23 cellular contexts compared by ENCODE assay signal in genomic region chr11:68071281-68072048, GRCh38.
"Had no signal": no experiment of that assay in that cellular context is flagged by ENCODE, and none has a peak within 500 bp of the region (broad histone marks: within the 10 kb centered on the region; RNA-seq: fewer than 3 reads in every experiment).

No MANE protein-coding gene starts in this region.

- H3K36me3 ChIP-seq: colonic mucosa had no signal

- H3K4me1 ChIP-seq: ascending aorta, colonic mucosa, lower lobe of right lung, tibial nerve had no signal

- DNase-seq: activated CD4-positive, alpha-beta T cell treated with anti-CD3 and anti-CD28 coated beads, Interleukin-2, amount 10 ng/mL, durations not matched to agents 24 days and 14 days; activated CD4-positive, CD25-positive, alpha-beta regulatory T cell; activated CD8-positive, alpha-beta T cell treated with anti-CD3 and anti-CD28 coated beads for 36 hours; activated effector memory CD4-positive, alpha-beta T cell treated with Interleukin-2 at 50 U/mL for 16 hours; activated naive CD4-positive, alpha-beta T cell treated with anti-CD3 and anti-CD28 coated beads, Interleukin-2, amount 50 U/mL, for 16 hours; activated T-cell treated with anti-CD3 and anti-CD28 coated beads, Interleukin-2, amount 50 U/mL, for 48 hours; colonic mucosa; endodermal cell; foreskin melanocyte; glutamatergic neuron; hippocampal formation; islet precursor cell; left colon; lower lobe of right lung; stimulated activated CD4-positive, alpha-beta T cell treated with anti-CD3 and anti-CD28 coated beads, Interleukin-12 subunit alpha, Interleukin-12 subunit beta, amount 100 ng/mL, for 4 hours; stimulated activated CD4-positive, alpha-beta T cell treated with anti-CD3 and anti-CD28 coated beads, Interleukin-1b, Interleukin-23, amount 100 ng/mL, for 48 hours; T-helper 9 cell had no signal

- H3K4me3 ChIP-seq: ascending aorta, colonic mucosa, lower lobe of right lung, tibial nerve had no signal

- H3K9me3 ChIP-seq: ascending aorta, colonic mucosa, lower lobe of right lung, tibial nerve had no signal

- H3K27ac ChIP-seq: ascending aorta, colonic mucosa, lower lobe of right lung, tibial nerve had no signal

- H3K4me1 Mint-ChIP-seq: activated CD4-positive, alpha-beta T cell treated with anti-CD3 and anti-CD28 coated beads, Interleukin-2, amount 10 ng/mL, durations not matched to agents 24 days and 14 days; central memory CD8-positive, alpha-beta T cell; endodermal cell; nephron had no signal

- H3K27me3 Mint-ChIP-seq: activated CD4-positive, alpha-beta T cell treated with anti-CD3 and anti-CD28 coated beads, Interleukin-2, amount 10 ng/mL, durations not matched to agents 24 days and 14 days; activated CD8-positive, alpha-beta T cell treated with anti-CD3 and anti-CD28 coated beads for 36 hours; central memory CD8-positive, alpha-beta T cell; progenitor cell of endocrine pancreas; stimulated activated naive CD8-positive, alpha-beta T cell treated with anti-CD3 and anti-CD28 coated beads, Interleukin-15, Interleukin-2, amounts not matched to agents 100 ng/mL and 50 ng/mL, for 24 hours had no signal

- H3K27me3 ChIP-seq: ascending aorta, colonic mucosa, tibial nerve had no signal

- H3K9me3 Mint-ChIP-seq: activated CD4-positive, alpha-beta T cell treated with anti-CD3 and anti-CD28 coated beads, Interleukin-2, amount 10 ng/mL, durations not matched to agents 24 days and 14 days; activated CD8-positive, alpha-beta T cell treated with anti-CD3 and anti-CD28 coated beads for 36 hours; central memory CD8-positive, alpha-beta T cell; endodermal cell; nephron; stimulated activated naive CD8-positive, alpha-beta T cell treated with anti-CD3 and anti-CD28 coated beads, Interleukin-15, Interleukin-2, amounts not matched to agents 100 ng/mL and 50 ng/mL, for 24 hours had no signal

- ATAC-seq: activated CD8-positive, alpha-beta T cell treated with anti-CD3 and anti-CD28 coated beads for 36 hours; left colon; lower lobe of right lung had no signal

- H3K27ac Mint-ChIP-seq: activated CD4-positive, alpha-beta T cell treated with anti-CD3 and anti-CD28 coated beads, Interleukin-2, amount 10 ng/mL, durations not matched to agents 24 days and 14 days; activated CD8-positive, alpha-beta T cell treated with anti-CD3 and anti-CD28 coated beads for 36 hours; endodermal cell; nephron; progenitor cell of endocrine pancreas; stimulated activated naive CD8-positive, alpha-beta T cell treated with anti-CD3 and anti-CD28 coated beads, Interleukin-15, Interleukin-2, amounts not matched to agents 100 ng/mL and 50 ng/mL, for 24 hours had no signal

- H3K4me3 Mint-ChIP-seq: activated CD4-positive, alpha-beta T cell treated with anti-CD3 and anti-CD28 coated beads, Interleukin-2, amount 10 ng/mL, durations not matched to agents 24 days and 14 days; activated CD8-positive, alpha-beta T cell treated with anti-CD3 and anti-CD28 coated beads for 36 hours; central memory CD8-positive, alpha-beta T cell; endodermal cell; nephron; stimulated activated naive CD8-positive, alpha-beta T cell treated with anti-CD3 and anti-CD28 coated beads, Interleukin-15, Interleukin-2, amounts not matched to agents 100 ng/mL and 50 ng/mL, for 24 hours had no signal
